Comparison of ENCODE assay signal across 1 cellular context in genomic region chr19:950352-951066, GRCh38.
TF ChIP-seq lines count a peak whose summit lies in the region.

No MANE protein-coding gene starts in this region.

TF ChIP-seq in HCT116, 20 proteins besides CTCF, POLR2A, EP300 and RAD21:
- no peak for TF ChIP-seq SP1 (IDR thresholded peaks at IDR 0.05; ENCODE audit: low read depth)
- no peak for TF ChIP-seq POLR2AphosphoS5 (IDR thresholded peaks at IDR 0.05; ENCODE audit: low read depth, low read length)
- TF ChIP-seq EZH2phosphoT487 (IDR thresholded peaks at IDR 0.05; ENCODE audit: borderline replicate concordance): no peak
- no peak for TF ChIP-seq EZH2 (IDR thresholded peaks at IDR 0.05)
- no peak for TF ChIP-seq ZNF274 (IDR thresholded peaks at IDR 0.05; ENCODE audit: low read depth, low read length)
- no peak for TF ChIP-seq MAX (IDR thresholded peaks at IDR 0.05)
- no peak for TF ChIP-seq ATF3 (IDR thresholded peaks at IDR 0.05)
- no peak for TF ChIP-seq ZBTB33 (IDR thresholded peaks at IDR 0.05; ENCODE audit: extremely low read depth, insufficient replicate concordance, low read length)
- TF ChIP-seq CEBPB (IDR thresholded peaks at IDR 0.05; ENCODE audit: low read depth): no peak
- no peak for TF ChIP-seq TCF7L2 (IDR thresholded peaks at IDR 0.05; ENCODE audit: borderline replicate concordance, extremely low read depth, insufficient read depth, insufficient read length)
- no peak for TF ChIP-seq SIN3A (IDR thresholded peaks at IDR 0.05; ENCODE audit: low read depth)
- TF ChIP-seq JUND (IDR thresholded peaks at IDR 0.05): no peak
- no peak for TF ChIP-seq ELF1 (IDR thresholded peaks at IDR 0.05; ENCODE audit: borderline replicate concordance, low read depth)
- TF ChIP-seq EGR1 (IDR thresholded peaks at IDR 0.05; ENCODE audit: low read depth): no peak
- TF ChIP-seq YY1 (IDR thresholded peaks at IDR 0.05; ENCODE audit: extremely low read depth, insufficient replicate concordance, low read depth, low read length): no peak
- no peak for TF ChIP-seq SRF (IDR thresholded peaks at IDR 0.05; ENCODE audit: low read depth)
